ENCODE assay signal across 9 cellular contexts in the genomic region with DNA sequence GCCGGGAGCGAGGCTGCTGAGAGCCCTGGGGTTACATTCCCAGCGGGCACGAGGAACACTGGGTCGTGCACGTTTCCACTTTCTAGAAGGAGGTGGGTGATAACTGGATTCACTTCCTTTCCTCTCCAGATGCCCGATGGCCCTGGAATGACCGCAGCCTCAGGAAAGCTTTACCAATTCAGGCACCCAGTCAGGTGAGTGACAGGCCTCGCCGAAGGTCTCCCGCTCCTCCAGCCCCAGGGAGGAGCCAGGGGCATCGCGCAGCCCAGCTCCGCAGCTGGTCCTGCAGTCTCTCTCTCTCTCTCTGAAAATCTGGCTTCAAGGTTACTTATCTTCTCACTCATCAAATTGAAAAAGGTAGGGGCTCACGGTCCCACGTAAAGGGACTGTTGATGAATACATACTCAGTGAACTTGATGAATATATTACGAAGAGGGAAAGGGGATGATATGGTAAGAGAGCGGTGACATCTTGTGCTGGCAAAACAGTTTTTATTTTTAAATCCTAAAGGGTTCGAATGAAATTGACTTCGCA. TPM values are rescaled to one million over a fixed set of nuclear protein-coding genes. Genes with fewer than 3 reads are reported as not detected.
DNase-seq lines count a peak whose midpoint lies in the region; ATAC-seq and TF ChIP-seq lines count a peak whose summit lies in the region.
"Had no signal": no experiment of that assay in that cellular context is flagged by ENCODE, and none has a peak within 500 bp of the region (broad histone marks: within the 10 kb centered on the region; RNA-seq: fewer than 3 reads in every experiment).

No MANE protein-coding gene starts in this region.

- H3K4me1 ChIP-seq in hepatocyte (ENCODE audit: insufficient read depth) = peaks cover 5% of the 10 kb centered on the region

- no peak for ATAC-seq in GM21619 (IDR thresholded peaks at IDR 0.05; ENCODE audit: unreplicated experiment)

- peaks cover 22% of the 10 kb centered on the region for H3K4me1 Mint-ChIP-seq in activated T-cell treated with anti-CD3 and anti-CD28 coated beads, Interleukin-2, amount 50 U/mL, for 24 hours (ENCODE audit: low read depth)

- no peaks in the 10 kb centered on the region for H3K9me2 ChIP-seq in hepatocyte (replicated peaks; ENCODE audit: insufficient read depth)

- no peaks in the 10 kb centered on the region for H3K36me3 Mint-ChIP-seq in activated T-cell treated with anti-CD3 and anti-CD28 coated beads, Interleukin-2, amount 50 U/mL, for 24 hours (ENCODE audit: low read depth)

- H3K9me3 Mint-ChIP-seq in activated T-cell treated with anti-CD3 and anti-CD28 coated beads, Interleukin-2, amount 50 U/mL, for 24 hours = no peaks in the 10 kb centered on the region

- no peak overlapping the region for H3K27ac Mint-ChIP-seq in activated T-cell treated with anti-CD3 and anti-CD28 coated beads, Interleukin-2, amount 50 U/mL, for 24 hours

- H3K4me2 ChIP-seq in hepatocyte = peak overlapping the region; percentile 89

- no peak overlapping the region for H3K27ac ChIP-seq in hepatocyte
- H3K27ac ChIP-seq in substantia nigra (ENCODE audit: low read depth, low read length, poor library complexity, severe bottlenecking) = peak overlapping the region; percentile 81

- no peaks in the 10 kb centered on the region for H4K20me1 ChIP-seq in hepatocyte (ENCODE audit: insufficient read depth, poor library complexity, severe bottlenecking)

- no peak overlapping the region for H3K4me3 ChIP-seq in hepatocyte

- no peak for DNase-seq in activated T-cell treated with anti-CD3 and anti-CD28 coated beads, Interleukin-2, amount 50 U/mL, for 24 hours
- DNase-seq in activated T-cell treated with anti-CD3 and anti-CD28 coated beads for 4 hours = no peak
- peak; percentile 73 to 80 for DNase-seq in SHP77 (lab: John Stamatoyannopoulos, UW)
- no peak for DNase-seq in hepatocyte (ENCODE audit: low spot score)
- DNase-seq in substantia nigra (lab: John Stamatoyannopoulos, UW) = peak in 15 of 49 donors; percentile 34 to 76 (median 51)
- DNase-seq in activated gamma-delta T cell treated with Interleukin-2 at 50 U/mL for 16 hours = no peak
- DNase-seq in 8988T = no peak

- peak overlapping the region; percentile 75 for H3K4me3 Mint-ChIP-seq in activated T-cell treated with anti-CD3 and anti-CD28 coated beads, Interleukin-2, amount 50 U/mL, for 24 hours

- no peaks in the 10 kb centered on the region for H3K9me3 ChIP-seq in hepatocyte (ENCODE audit: low read depth)

- H3K79me2 ChIP-seq in hepatocyte = no peaks in the 10 kb centered on the region

- H2AFZ ChIP-seq in hepatocyte = peak overlapping the region; percentile 72

- peaks cover 60% of the 10 kb centered on the region for H3K27me3 ChIP-seq in hepatocyte

- H3K36me3 ChIP-seq in hepatocyte (replicated peaks; ENCODE audit: insufficient read depth, low read depth) = no peaks in the 10 kb centered on the region

- peaks cover 63% of the 10 kb centered on the region for H3K27me3 Mint-ChIP-seq in activated T-cell treated with anti-CD3 and anti-CD28 coated beads, Interleukin-2, amount 50 U/mL, for 24 hours

- WGBS in hepatocyte (ENCODE audit: low lambda C conversion rate, missing lambda C conversion rate) = 11% methylated on average over 20 of the region's 20 CpGs

- no peak for TF ChIP-seq CTCF in hepatocyte (IDR thresholded peaks at IDR 0.05; ENCODE audit: poor library complexity)

RNA-seq across cellular contexts. Expression of a gene that starts 0.9 kb away (rescaled TPM):
- not detected in 2 replicates for total RNA-seq in hepatocyte
- polyA plus RNA-seq in hepatocyte = 0.91 TPM in 1 of 2 replicates, not detected in the other
- total RNA-seq: T-helper 1 cell treated with Interleukin-12 subunit alpha and Interleukin-12 subunit beta and Interleukin-4 antibody, amounts not matched to agents 30 ng/mL and 1 ng/mL, for 36 hours had no signal

RNA-seq across cellular contexts. Expression of a gene that starts 5.5 kb away (rescaled TPM):
- total RNA-seq in hepatocyte = 10.3 and 12.6 TPM in 2 replicates
- 10.4 and 10.7 TPM in 2 replicates for polyA plus RNA-seq in hepatocyte

Comparison
In these comparisons a context has a peak if more than half of its experiments do, and no peak if none do; other contexts are left out.
1. DNase-seq: peak in SHP77 (2 of 2); none in activated T-cell treated with anti-CD3 and anti-CD28 coated beads, Interleukin-2, amount 50 U/mL, for 24 hours (single experiment), activated T-cell treated with anti-CD3 and anti-CD28 coated beads for 4 hours (single experiment), hepatocyte (single experiment), activated gamma-delta T cell treated with Interleukin-2 at 50 U/mL for 16 hours (single experiment) and 8988T (single experiment).